Comparison of ENCODE assay signal across 11 cellular contexts in genomic region chr9:86097510-86098224, GRCh38. TPM values are rescaled to one million over a fixed set of nuclear protein-coding genes. Genes with fewer than 3 reads are reported as not detected.
DNase-seq lines count a peak whose midpoint lies in the region; ATAC-seq, FAIRE-seq and TF ChIP-seq lines count a peak whose summit lies in the region.
"Had no signal": no experiment of that assay in that cellular context is flagged by ENCODE, and none has a peak within 500 bp of the region (broad histone marks: within the 10 kb centered on the region; RNA-seq: fewer than 3 reads in every experiment).

No MANE protein-coding gene starts in this region.

- POLR2A ChIA-PET in A549 (lab: Yijun Ruan, JAX), result no interaction called here

- peaks cover under 1% of the 10 kb centered on the region; the same call in 1 of the 2 replicates for H3K36me3 ChIP-seq in HUES6 (ENCODE audit: control insufficient read depth, insufficient read depth, low read length)
- H3K36me3 ChIP-seq in kidney epithelial cell (ENCODE audit: control insufficient read depth, insufficient read depth, low read length), result no peaks in the 10 kb centered on the region

- H3K9ac ChIP-seq in HUES6 (ENCODE audit: low read length), result no peak overlapping the region

- H3K9me3 Mint-ChIP-seq in activated naive CD8-positive, alpha-beta T cell (ENCODE audit: low read depth), result no peaks in the 10 kb centered on the region
- H3K9me3 Mint-ChIP-seq: CD4-positive, alpha-beta memory T cell had no signal

- CTCF ChIA-PET in A549 (lab: Yijun Ruan, JAX), result interaction anchor here (1.0 to 3.7 kb wide), 3 partner anchors 21 to 104 kb away, joined by 4 to 20 read pairs (median 8); no protein-coding TSS in a partner anchor

- WGBS in A549 (ENCODE audit: missing lambda C conversion rate), result 84% methylated on average over 10 of the region's 10 CpGs

- H3K4me1 Mint-ChIP-seq in activated naive CD8-positive, alpha-beta T cell (ENCODE audit: low read depth), result peaks cover 9% of the 10 kb centered on the region

- no peak for DNase-seq in A549 (ENCODE audit: low read depth in 1 of 2, low spot score in 1 of 2)
- DNase-seq in kidney epithelial cell (ENCODE audit: low read depth), result no peak
- DNase-seq in NCI-H1694 (lab: John Stamatoyannopoulos, UW), result no peak
- DNase-seq in retina, result no peak
- no peak for DNase-seq in GM20000 (ENCODE audit: low spot score)
- DNase-seq: CD4-positive, alpha-beta memory T cell; NCI-H1105 treated with DMSO at 0.1 percent for 48 hours; T1000 had no signal

- peak overlapping the region; percentile 85 to 96 for H3K27ac ChIP-seq in A549
- no peak overlapping the region for H3K27ac ChIP-seq in HUES6 (ENCODE audit: low read depth, low read length)

- peaks cover 30% of the 10 kb centered on the region for H3K27me3 ChIP-seq in HUES6 (ENCODE audit: control insufficient read depth, insufficient read depth, low read length)
- no peaks in the 10 kb centered on the region for H3K27me3 ChIP-seq in kidney epithelial cell (ENCODE audit: control insufficient read depth, insufficient read depth, low read length)

- TF ChIP-seq EP300 in A549 (IDR thresholded peaks at IDR 0.05), result no peak

- TF ChIP-seq CTCF in A549 (IDR thresholded peaks at IDR 0.05), result no peak
- TF ChIP-seq CTCF in kidney epithelial cell (IDR thresholded peaks at IDR 0.05; ENCODE audit: insufficient read depth, low read length, poor library complexity, severe bottlenecking), result no peak
- TF ChIP-seq CTCF in GM20000 (IDR thresholded peaks at IDR 0.05; ENCODE audit: extremely low read depth, missing control alignments), result no peak

- H3K4me3 ChIP-seq in A549 (peak overlapping the region; percentile 60), HUES6 (ENCODE audit: low read depth, low read length) (peak overlapping the region; percentile 74), kidney epithelial cell (ENCODE audit: low read depth, low read length) (peak overlapping the region; percentile 8)

- H3K4me1 ChIP-seq in A549, result peaks cover 58% of the 10 kb centered on the region
- peaks cover 27% of the 10 kb centered on the region for H3K4me1 ChIP-seq in HUES6 (ENCODE audit: control insufficient read depth, insufficient read depth, low read length)

- H3K36me3 Mint-ChIP-seq in activated naive CD8-positive, alpha-beta T cell, result no peaks in the 10 kb centered on the region

- FAIRE-seq in A549 (lab: Jason Lieb, UNC), result no peak

- no peak for TF ChIP-seq POLR2A in A549 (IDR thresholded peaks at IDR 0.05; ENCODE audit: low read length)

- peak overlapping the region; percentile 87 for H3K4me2 ChIP-seq in A549

- H3K4me3 Mint-ChIP-seq in activated naive CD8-positive, alpha-beta T cell, result peak overlapping the region; percentile 69

- H3K27ac Mint-ChIP-seq in activated naive CD8-positive, alpha-beta T cell, result no peak overlapping the region
- H3K27ac Mint-ChIP-seq: CD4-positive, alpha-beta memory T cell had no signal

- ATAC-seq in A549, result no peak
- no peak for ATAC-seq in HG02610 (IDR thresholded peaks at IDR 0.05; ENCODE audit: unreplicated experiment)

- H3K27me3 Mint-ChIP-seq in activated naive CD8-positive, alpha-beta T cell, result peaks cover 20% of the 10 kb centered on the region

- H3K9me3 ChIP-seq in A549, result peaks cover 4% of the 10 kb centered on the region; the same call in 2 of the 3 replicates
- H3K9me3 ChIP-seq in HUES6 (ENCODE audit: control insufficient read depth, insufficient read depth, low read depth, low read length), result no peaks in the 10 kb centered on the region

- no peak for TF ChIP-seq RAD21 in A549 (conservative IDR thresholded peaks at IDR 0.05 in 1 of 2, IDR thresholded peaks at IDR 0.05 in 1 of 2)

TF ChIP-seq in A549, 52 proteins besides CTCF, POLR2A, EP300 and RAD21:
- TF ChIP-seq NPAS2 (CRISPR knock-in tag; IDR thresholded peaks at IDR 0.05; ENCODE audit: borderline replicate concordance) (no peak), EHF (CRISPR knock-in tag; IDR thresholded peaks at IDR 0.05) (no peak), CEBPB (IDR thresholded peaks at IDR 0.05) (no peak), POLR2AphosphoS2 (conservative IDR thresholded peaks at IDR 0.05; ENCODE audit: low read length) (no peak), BHLHE40 (IDR thresholded peaks at IDR 0.05; ENCODE audit: low read depth, low read length) (no peak), GATA3 (IDR thresholded peaks at IDR 0.05; ENCODE audit: borderline replicate concordance) (no peak), CHD4 (IDR thresholded peaks at IDR 0.05; ENCODE audit: borderline replicate concordance) (no peak), ZFP36 (IDR thresholded peaks at IDR 0.05; ENCODE audit: borderline replicate concordance, partially characterized antibody) (no peak), SREBF2 (IDR thresholded peaks at IDR 0.05) (no peak), FOSB (CRISPR knock-in tag; IDR thresholded peaks at IDR 0.05) (no peak), PHF8 (IDR thresholded peaks at IDR 0.05; ENCODE audit: borderline replicate concordance, low read depth) (no peak), TFCP2L1 (CRISPR knock-in tag; IDR thresholded peaks at IDR 0.05) (no peak), MAFK (IDR thresholded peaks at IDR 0.05; ENCODE audit: partially characterized antibody) (no peak), CBX8 (IDR thresholded peaks at IDR 0.05) (no peak), RCOR1 (IDR thresholded peaks at IDR 0.05; ENCODE audit: low read depth, low read length) (no peak), HOXA7 (CRISPR knock-in tag; IDR thresholded peaks at IDR 0.05) (no peak), KDM1A (IDR thresholded peaks at IDR 0.05; ENCODE audit: low read depth) (no peak), HEYL (CRISPR knock-in tag; IDR thresholded peaks at IDR 0.05) (no peak)

RNA-seq across cellular contexts. Expression of gene GOLM1, which starts 1.7 kb away (rescaled TPM):
- polyA plus RNA-seq in A549 (2011; rRNA removed) (126 and 145 TPM in 2 replicates), A549 (2017; fragmentation: RNase III; extraction: RNeasy Plus Mini Kit Qiagen cat#74134 plus additional on column Dnase treatment) (125 to 160 TPM (median 136 TPM) in 3 replicates)
- polyA plus RNA-seq in A549 (2012; cell fraction: cytosol; rRNA removed), result 53.8 and 57.3 TPM in 2 replicates
- polyA plus RNA-seq in A549 (2012; cell fraction: nucleus; rRNA removed), result 31.9 and 43.5 TPM in 2 replicates
- 65.3 and 72.1 TPM in 2 replicates for polyA minus RNA-seq in A549 (2011; rRNA and poly(A)+ RNA removed)
- total RNA-seq in kidney epithelial cell, result 84.0 and 92.6 TPM in 2 replicates
- total RNA-seq: CD4-positive, alpha-beta memory T cell had no signal

Comparison
In these comparisons a context has a peak if more than half of its experiments do, and no peak if none do; other contexts are left out.
1. H3K4me3 ChIP-seq: peak in every context shown above with its lines; median percentile 74 in HUES6; 60 in A549; 8 in kidney epithelial cell.